9 cellular contexts compared by ENCODE assay signal in genomic region chr14:49897414-49897813, GRCh38. TPM values are rescaled to one million over a fixed set of nuclear protein-coding genes. Genes with fewer than 3 reads are reported as not detected.
DNase-seq lines count a peak whose midpoint lies in the region; ATAC-seq, FAIRE-seq and TF ChIP-seq lines count a peak whose summit lies in the region.
"Had no signal": no experiment of that assay in that cellular context is flagged by ENCODE, and none has a peak within 500 bp of the region (broad histone marks: within the 10 kb centered on the region; RNA-seq: fewer than 3 reads in every experiment).

No MANE protein-coding gene starts in this region.

- H2AFZ ChIP-seq in GM12878 (ENCODE audit: control insufficient read depth, low read depth, low read length): no peak overlapping the region

- peaks cover 12 to 45% (median 38%) of the 10 kb centered on the region in 5 donors for H3K36me3 Mint-ChIP-seq in naive thymus-derived CD4-positive, alpha-beta T cell

- H3K9me3 ChIP-seq in A549 (no peaks in the 10 kb centered on the region), GM12878 (replicated peaks; ENCODE audit: control insufficient read depth, insufficient read depth, low read length) (no peaks in the 10 kb centered on the region), small intestine (ENCODE audit: control insufficient read depth, low read depth) (no peaks in the 10 kb centered on the region)
- H3K9me3 ChIP-seq in naive thymus-derived CD4-positive, alpha-beta T cell (ENCODE audit: control insufficient read depth in 2 of 3, low read length in 3 of 3): no peaks in the 10 kb centered on the region

- in situ Hi-C loops in GM12878 (cut with MboI): no loop called here

- H3K27me3 ChIP-seq in GM12878 (replicated peaks in 1 of 2; ENCODE audit: control insufficient read depth in 2 of 2, insufficient read depth in 2 of 2, low read length in 1 of 2) (no peaks in the 10 kb centered on the region), small intestine (ENCODE audit: control insufficient read depth in 2 of 2, insufficient read depth in 2 of 2, low read length in 2 of 2) (no peaks in the 10 kb centered on the region)
- no peaks in the 10 kb centered on the region for H3K27me3 ChIP-seq in naive thymus-derived CD4-positive, alpha-beta T cell (ENCODE audit: control insufficient read depth in 2 of 2, insufficient read depth in 2 of 2, low read length in 2 of 2)

- peaks cover 0 to 4% (median 0%) of the 10 kb centered on the region in 11 donors for H3K9me3 Mint-ChIP-seq in naive thymus-derived CD4-positive, alpha-beta T cell

- H3K9ac ChIP-seq in GM12878 (ENCODE audit: control insufficient read depth, insufficient read depth, low read length): peak overlapping the region; percentile 100; the same call in 1 of the 2 replicates

- RAD21 ChIA-PET in GM12878 (lab: Charles Lee; ENCODE audit: unreplicated experiment): interaction anchor here (0.6 to 1.4 kb wide), 7 partner anchors 27 to 207 kb away, joined by 3 to 11 read pairs (median 4); no protein-coding TSS in a partner anchor

- TF ChIP-seq RAD21 in A549 (conservative IDR thresholded peaks at IDR 0.05 in 1 of 2, IDR thresholded peaks at IDR 0.05 in 1 of 2): no peak
- TF ChIP-seq RAD21 in GM12878 (IDR thresholded peaks at IDR 0.05; ENCODE audit: insufficient read depth, low read depth, low read length): no peak

- no TSS peak for BruUV-seq in GM12878 (replicated peaks; lab: Mats Ljungman, UMichigan)

- POLR2A ChIA-PET in A549 (lab: Yijun Ruan, JAX) (no interaction called here), GM12878 (lab: Charles Lee) (interaction anchor here (0.6 to 1.4 kb wide), 4 partner anchors 12 to 165 kb away, joined by 4 to 6 read pairs (median 6); no protein-coding TSS in a partner anchor)
- POLR2A ChIA-PET in naive thymus-derived CD4-positive, alpha-beta T cell (lab: Charles Lee): interaction anchor here (0.6 to 1.3 kb wide), 6 partner anchors 8 to 147 kb away, joined by 3 to 4 read pairs (median 3); no protein-coding TSS in a partner anchor

- H3K27ac ChIP-seq in A549 (peak overlapping the region in 1 of 2 experiments; percentile 96; a peak in 2 of 6 replicates), GM12878 (ENCODE audit: control insufficient read depth, insufficient read depth) (peak overlapping the region; percentile 100), small intestine (ENCODE audit: low read depth in 1 of 2, low read length in 1 of 2) (no peak overlapping the region)
- H3K27ac ChIP-seq in naive thymus-derived CD4-positive, alpha-beta T cell (ENCODE audit: low read depth, low read length): peak overlapping the region; percentile 63

- H3K36me3 ChIP-seq in GM12878 (ENCODE audit: control insufficient read depth in 2 of 2, insufficient read depth in 2 of 2, low read length in 1 of 2) (no peaks in the 10 kb centered on the region; a peak in 1 of 4 replicates), small intestine (ENCODE audit: control insufficient read depth in 2 of 2, insufficient read depth in 2 of 2, low read length in 2 of 2) (no peaks in the 10 kb centered on the region)
- H3K36me3 ChIP-seq in naive thymus-derived CD4-positive, alpha-beta T cell (ENCODE audit: control insufficient read depth in 2 of 3, insufficient read depth in 3 of 3, low read length in 3 of 3): peaks cover 7 to 15% (median 10%) of the 10 kb centered on the region in 3 experiments

- H3K4me1 Mint-ChIP-seq in naive thymus-derived CD4-positive, alpha-beta T cell: peaks cover 31 to 59% (median 50%) of the 10 kb centered on the region in 7 donors

- CTCF ChIA-PET in A549 (lab: Yijun Ruan, JAX) (interaction anchor here (1.0 to 1.3 kb wide), 2 partner anchors 18 to 207 kb away, joined by 3 to 4 read pairs; no protein-coding TSS in a partner anchor), GM12878 (lab: Yijun Ruan, JAX) (interaction anchor here (0.6 to 1.0 kb wide), 4 partner anchors 11 to 751 kb away, joined by 3 to 5 read pairs (median 4); no protein-coding TSS in a partner anchor)
- CTCF ChIA-PET in naive thymus-derived CD4-positive, alpha-beta T cell (lab: Charles Lee): no interaction called here

- 13% methylated on average over 1 of the region's 1 CpG for WGBS in A549 (ENCODE audit: missing lambda C conversion rate)
- 0% methylated on average over 1 of the region's 1 CpG for WGBS in GM12878 (ENCODE audit: insufficient coverage, insufficient replicate concordance, low lambda C conversion rate, missing lambda C conversion rate)
- WGBS in small intestine, 3 donors: 14 to 40% (median 15%) methylated on average over 1 of the region's 1 CpG

- SMC1A ChIA-PET in GM12878 (lab: Charles Lee; ENCODE audit: uncharacterized antibody, unreplicated experiment): interaction anchor here (0.6 to 1.4 kb wide), 7 partner anchors 10 to 207 kb away, joined by 3 to 5 read pairs (median 4); no protein-coding TSS in a partner anchor

- no peaks in the 10 kb centered on the region for H4K20me1 ChIP-seq in GM12878 (ENCODE audit: control insufficient read depth, insufficient read depth)

- peaks cover 38% of the 10 kb centered on the region for H3K4me1 ChIP-seq in A549
- H3K4me1 ChIP-seq in GM12878 (ENCODE audit: control insufficient read depth, insufficient read depth, low read length): no peaks in the 10 kb centered on the region
- peaks cover 14 to 16% of the 10 kb centered on the region in 2 donors for H3K4me1 ChIP-seq in naive thymus-derived CD4-positive, alpha-beta T cell (ENCODE audit: control insufficient read depth in 2 of 2, insufficient read depth in 2 of 2, low read length in 2 of 2)
- H3K4me1 ChIP-seq in small intestine (ENCODE audit: control insufficient read depth in 2 of 2, insufficient read depth in 1 of 2, low read depth in 1 of 2, low read length in 1 of 2): no peaks in the 10 kb centered on the region

- H3K4me3 ChIP-seq in A549: peak overlapping the region; percentile 67; the same call in 1 of the 3 replicates
- peak overlapping the region; percentile 89; the same call in 1 of the 2 replicates for H3K4me3 ChIP-seq in HFF-Myc (replicated peaks; ENCODE audit: low read depth, low read length)
- peak overlapping the region; percentile 97 for H3K4me3 ChIP-seq in GM12878
- H3K4me3 ChIP-seq in naive thymus-derived CD4-positive, alpha-beta T cell (ENCODE audit: low read length): peak overlapping the region; percentile 68
- H3K4me3 ChIP-seq in small intestine (ENCODE audit: low read depth in 1 of 2, low read length in 2 of 2): no peak overlapping the region

- TF ChIP-seq POLR2A in A549 (IDR thresholded peaks at IDR 0.05; ENCODE audit: low read length) (no peak), GM12878 (IDR thresholded peaks at IDR 0.05; ENCODE audit: low read depth, low read length) (no peak)

- DNase-seq in A549 (ENCODE audit: low read depth in 1 of 2, low spot score in 1 of 2) (no peak), HFF-Myc (ENCODE audit: extremely low read depth, low read depth) (no peak), GM12878 (ENCODE audit: low read depth, low spot score) (no peak), small intestine (no peak), SHP77 treated with DMSO at 0.1 percent for 48 hours (lab: John Stamatoyannopoulos, UW) (no peak), NCI-H446 (lab: John Stamatoyannopoulos, UW) (no peak)
- no peak for DNase-seq in naive thymus-derived CD4-positive, alpha-beta T cell
- DNase-seq: NCI-H1105 had no signal

- TF ChIP-seq EP300 in A549 (IDR thresholded peaks at IDR 0.05) (no peak), GM12878 (IDR thresholded peaks at IDR 0.05; ENCODE audit: borderline replicate concordance in 1 of 2, control insufficient read depth in 1 of 2, low read depth in 2 of 2, low read length in 2 of 2) (no peak)

- H3K4me2 ChIP-seq in A549: peak overlapping the region; percentile 78
- H3K4me2 ChIP-seq in GM12878 (ENCODE audit: control insufficient read depth, insufficient read depth): peak overlapping the region; percentile 64

- ATAC-seq in A549 (no peak), GM12878 (no peak), GM21390 (IDR thresholded peaks at IDR 0.05; ENCODE audit: unreplicated experiment) (no peak)
- ATAC-seq in naive thymus-derived CD4-positive, alpha-beta T cell: no peak

- H3K79me2 ChIP-seq in GM12878 (ENCODE audit: control insufficient read depth, insufficient read depth, low read length): peaks cover 74% of the 10 kb centered on the region

- H3K27ac Mint-ChIP-seq in naive thymus-derived CD4-positive, alpha-beta T cell: peak overlapping the region; percentile 20 to 99 (median 84)

- intact Hi-C loops in GM12878 (cut with micrococcal nuclease; ENCODE audit: unreplicated experiment): no loop called here
- intact Hi-C loops in naive thymus-derived CD4-positive, alpha-beta T cell (cut with micrococcal nuclease): loop anchor here in 1 of 2 donors (2.0 kb wide), 1 partner anchor 43 kb away; no protein-coding TSS in a partner anchor

- FAIRE-seq in A549 (lab: Jason Lieb, UNC): no peak
- FAIRE-seq in GM12878 (lab: Jason Lieb, UNC): no peak
- no peak for FAIRE-seq in small intestine (lab: Jason Lieb, UNC)

- TF ChIP-seq CTCF in A549 (IDR thresholded peaks at IDR 0.05) (no peak), HFF-Myc (IDR thresholded peaks at IDR 0.05; ENCODE audit: low read depth, low read length, missing control alignments) (no peak), GM12878 (IDR thresholded peaks at IDR 0.05 in 2 of 3, conservative IDR thresholded peaks at IDR 0.05 in 1 of 3; ENCODE audit: control insufficient read depth in 2 of 3, extremely low read depth in 1 of 3, insufficient read depth in 1 of 3, low read depth in 3 of 3, low read length in 3 of 3) (no peak)

- no peaks in the 10 kb centered on the region for H3K27me3 Mint-ChIP-seq in naive thymus-derived CD4-positive, alpha-beta T cell

- H3K4me3 Mint-ChIP-seq in naive thymus-derived CD4-positive, alpha-beta T cell: peak overlapping the region in 9 of 10 donors; percentile 74 to 99 (median 95)

RNA-seq across cellular contexts. Expression of gene ARF6, which starts 4.5 kb away (rescaled TPM):
- 29.8 and 33.3 TPM in 2 replicates for polyA plus RNA-seq in A549 (2011; rRNA removed)
- 39.6 and 44.8 TPM in 2 replicates for polyA plus RNA-seq in A549 (2012; cell fraction: cytosol; rRNA removed)
- polyA plus RNA-seq in A549 (2012; cell fraction: nucleus; rRNA removed): 25.8 and 26.2 TPM in 2 replicates
- 47.7 to 54.8 TPM (median 51.0 TPM) in 3 replicates for polyA plus RNA-seq in A549 (2017; fragmentation: RNase III; extraction: RNeasy Plus Mini Kit Qiagen cat#74134 plus additional on column Dnase treatment)
- 23.4 and 24.2 TPM in 2 replicates for polyA minus RNA-seq in A549 (2011; rRNA and poly(A)+ RNA removed)
- total RNA-seq in GM12878 (2013; cell fraction: nucleolus; rRNA removed): 27.7 and 30.1 TPM in 2 replicates
- total RNA-seq in GM12878 (2014; rRNA removed): 64.5 and 66.1 TPM in 2 replicates
- total RNA-seq in GM12878 (2014; rRNA removed; fragmentation: Illumina TruSeq; extraction: Trizol): 49.8 and 50.0 TPM in 2 replicates
- 91.3 and 94.2 TPM in 2 replicates for total RNA-seq in GM12878 (2021)
- polyA plus RNA-seq in GM12878 (2011; ENCODE audit: low read depth): 27.1 TPM
- polyA plus RNA-seq in GM12878 (2011; rRNA removed): 47.8 and 52.2 TPM in 2 replicates
- 32.4 and 36.0 TPM in 2 replicates for polyA plus RNA-seq in GM12878 (2011; cell fraction: cytosol; rRNA removed)
- polyA plus RNA-seq in GM12878 (2011; cell fraction: nucleus; rRNA removed): 27.7 and 42.9 TPM in 2 replicates
- polyA plus RNA-seq in GM12878 (2012): 57.0 and 69.3 TPM in 2 replicates
- polyA plus RNA-seq in GM12878 (2014; fragmentation: Illumina TruSeq; extraction: Trizol): 74.8 and 82.5 TPM in 2 replicates
- polyA plus RNA-seq in GM12878 (2014; fragmentation: Nextera tagmentation; extraction: Ambion mirVana): 10 to 100 TPM; 46.8 to 86.6 TPM
- 69.1 and 73.0 TPM in 2 replicates for polyA plus RNA-seq in GM12878 (2014; rRNA removed)
- 100 to 1,000 TPM; 125 to 128 TPM for polyA plus RNA-seq in GM12878 (2016; fragmentation: Nextera tagmentation; extraction: Ambion mirVana)
- 35.5 and 38.3 TPM in 2 replicates for polyA minus RNA-seq in GM12878 (2011; rRNA and poly(A)+ RNA removed)
- 16.7 and 23.6 TPM in 2 replicates for polyA minus RNA-seq in GM12878 (2011; cell fraction: cytosol; rRNA and poly(A)+ RNA removed)
- polyA minus RNA-seq in GM12878 (2011; cell fraction: nucleus; rRNA and poly(A)+ RNA removed): 20.7 and 36.2 TPM in 2 replicates
- total RNA-seq in naive thymus-derived CD4-positive, alpha-beta T cell: 100 to 1,000 TPM in 1 of 5 experiments, 10 to 100 TPM in 4; 61.9 to 173 (median 77.6) TPM
- polyA plus RNA-seq in naive thymus-derived CD4-positive, alpha-beta T cell: 100 to 1,000 TPM in 1 of 2 donors, 10 to 100 TPM in 1; 90.6 to 105 TPM
- 10 to 100 TPM; 51.9 to 65.4 (median 64.6) TPM for polyA plus RNA-seq in small intestine

RNA-seq across cellular contexts. Expression of gene NEMF, which starts 44.8 kb away (rescaled TPM):
- polyA plus RNA-seq in A549 (2011; rRNA removed): 58.8 and 59.6 TPM in 2 replicates
- 8.0 and 12.1 TPM in 2 replicates for polyA plus RNA-seq in A549 (2012; cell fraction: cytosol; rRNA removed)
- polyA plus RNA-seq in A549 (2012; cell fraction: nucleus; rRNA removed): 10.0 and 13.7 TPM in 2 replicates
- polyA plus RNA-seq in A549 (2017; fragmentation: RNase III; extraction: RNeasy Plus Mini Kit Qiagen cat#74134 plus additional on column Dnase treatment): 57.0 to 60.3 TPM (median 58.3 TPM) in 3 replicates
- polyA minus RNA-seq in A549 (2011; rRNA and poly(A)+ RNA removed): 64.6 and 73.3 TPM in 2 replicates
- total RNA-seq in GM12878 (2013; cell fraction: nucleolus; rRNA removed): 415 and 438 TPM in 2 replicates
- 46.7 and 58.0 TPM in 2 replicates for total RNA-seq in GM12878 (2014; rRNA removed)
- total RNA-seq in GM12878 (2014; rRNA removed; fragmentation: Illumina TruSeq; extraction: Trizol): 80.1 and 87.2 TPM in 2 replicates
- 47.7 and 49.4 TPM in 2 replicates for total RNA-seq in GM12878 (2021)
- polyA plus RNA-seq in GM12878 (2011; ENCODE audit: low read depth): 15.2 TPM
- polyA plus RNA-seq in GM12878 (2011; rRNA removed): 60.2 and 86.4 TPM in 2 replicates
- 12.5 and 20.0 TPM in 2 replicates for polyA plus RNA-seq in GM12878 (2011; cell fraction: cytosol; rRNA removed)
- polyA plus RNA-seq in GM12878 (2011; cell fraction: nucleus; rRNA removed): 81.1 and 95.0 TPM in 2 replicates
- 33.0 and 33.7 TPM in 2 replicates for polyA plus RNA-seq in GM12878 (2012)
- polyA plus RNA-seq in GM12878 (2014; fragmentation: Illumina TruSeq; extraction: Trizol): 73.9 and 93.3 TPM in 2 replicates
- 10 to 100 TPM; 36.8 to 62.6 TPM for polyA plus RNA-seq in GM12878 (2014; fragmentation: Nextera tagmentation; extraction: Ambion mirVana)
- polyA plus RNA-seq in GM12878 (2014; rRNA removed): 28.6 and 31.5 TPM in 2 replicates
- 10 to 100 TPM; 62.0 to 72.5 TPM for polyA plus RNA-seq in GM12878 (2016; fragmentation: Nextera tagmentation; extraction: Ambion mirVana)
- 76.8 and 95.8 TPM in 2 replicates for polyA minus RNA-seq in GM12878 (2011; rRNA and poly(A)+ RNA removed)
- polyA minus RNA-seq in GM12878 (2011; cell fraction: cytosol; rRNA and poly(A)+ RNA removed): 18.6 and 21.8 TPM in 2 replicates
- 72.4 and 134 TPM in 2 replicates for polyA minus RNA-seq in GM12878 (2011; cell fraction: nucleus; rRNA and poly(A)+ RNA removed)
- 100 to 1,000 TPM in 4 of 5 experiments, 10 to 100 TPM in 1; 88.6 to 127 (median 105) TPM for total RNA-seq in naive thymus-derived CD4-positive, alpha-beta T cell
- polyA plus RNA-seq in naive thymus-derived CD4-positive, alpha-beta T cell: 10 to 100 TPM; 36.8 to 42.8 TPM
- polyA plus RNA-seq in small intestine: 10 to 100 TPM; 19.6 to 33.5 (median 29.1) TPM

Comparison
In these comparisons a context has a peak if more than half of its experiments do, and no peak if none do; other contexts are left out.
1. H3K27ac ChIP-seq: peak in GM12878 (single experiment) and naive thymus-derived CD4-positive, alpha-beta T cell (single experiment); none in small intestine (0 of 2).
2. H3K4me3 ChIP-seq: peak in A549 (single experiment), HFF-Myc (single experiment), GM12878 (single experiment) and naive thymus-derived CD4-positive, alpha-beta T cell (single experiment); none in small intestine (0 of 2).